ENCODE assay signal across 8 cellular contexts in genomic region chr2:39124770-39125075, GRCh38. TPM values are rescaled to one million over a fixed set of nuclear protein-coding genes. Genes with fewer than 3 reads are reported as not detected.
A peak's percentile ranks its signal among the peaks of the same experiment; 100 is the strongest.
DNase-seq lines count a peak whose midpoint lies in the region; ATAC-seq and TF ChIP-seq lines count a peak whose summit lies in the region.

No MANE protein-coding gene starts in this region.

- H3K4me3 Mint-ChIP-seq in H9 = peak overlapping the region; percentile 77 to 89
- H3K4me3 Mint-ChIP-seq in effector memory CD8-positive, alpha-beta T cell = peak overlapping the region; percentile 91 to 93
- H3K4me3 Mint-ChIP-seq in natural killer cell treated with Interleukin-12 subunit alpha and Interleukin-12 subunit beta and Interleukin-15 and Interleukin-18, amount 100 ng/mL, for 72 hours = peak overlapping the region; percentile 88

- H3K23ac ChIP-seq in H9 (ENCODE audit: insufficient read length, low read depth, low read length) = no peak overlapping the region

- H3K9ac ChIP-seq in H9 (ENCODE audit: extremely low read depth, insufficient read length, low read length) = peak overlapping the region; percentile 62

- no peak overlapping the region for H3T11ph ChIP-seq in H9 (ENCODE audit: low read length)

- no peak overlapping the region for H2BK20ac ChIP-seq in H9 (ENCODE audit: low read depth, low read length, poor library complexity, severe bottlenecking)

- H3K56ac ChIP-seq in H9 (ENCODE audit: insufficient read length, low read depth, low read length) = no peak overlapping the region

- no peaks in the 10 kb centered on the region for H3K9me3 Mint-ChIP-seq in H9
- H3K9me3 Mint-ChIP-seq in effector memory CD8-positive, alpha-beta T cell = no peaks in the 10 kb centered on the region
- no peaks in the 10 kb centered on the region for H3K9me3 Mint-ChIP-seq in natural killer cell treated with Interleukin-12 subunit alpha and Interleukin-12 subunit beta and Interleukin-15 and Interleukin-18, amount 100 ng/mL, for 72 hours

- no peak overlapping the region for H3K4ac ChIP-seq in H9 (ENCODE audit: low read depth, low read length)

- H2BK15ac ChIP-seq in H9 (ENCODE audit: low read depth, low read length) = no peak overlapping the region

- peak overlapping the region; percentile 57 for H3K27ac ChIP-seq in H9 (ENCODE audit: insufficient read length, low read depth, low read length)

- H2BK5ac ChIP-seq in H9 (ENCODE audit: insufficient read length, low read length) = no peak overlapping the region

- no peaks in the 10 kb centered on the region; a peak in 1 of 7 replicates for H3K36me3 Mint-ChIP-seq in H9 (ENCODE audit: insufficient read depth in 1 of 3, low read depth in 3 of 3)
- peaks cover 9% of the 10 kb centered on the region for H3K36me3 Mint-ChIP-seq in effector memory CD8-positive, alpha-beta T cell (ENCODE audit: insufficient read depth)
- H3K36me3 Mint-ChIP-seq in natural killer cell treated with Interleukin-12 subunit alpha and Interleukin-12 subunit beta and Interleukin-15 and Interleukin-18, amount 100 ng/mL, for 72 hours = no peaks in the 10 kb centered on the region

- peak overlapping the region; percentile 79 for H3K4me2 ChIP-seq in H9 (ENCODE audit: insufficient read depth, insufficient read length, low read length)

- WGBS in H9 (ENCODE audit: extremely low coverage, insufficient read length, low lambda C conversion rate) = no CpG with 5 or more reads among the region's 9 CpGs

- H4K5ac ChIP-seq in H9 (ENCODE audit: insufficient read length, low read depth, low read length) = no peak overlapping the region

- H2BK12ac ChIP-seq in H9 (ENCODE audit: insufficient read length, low read depth, low read length) = no peak overlapping the region

- no peaks in the 10 kb centered on the region for H3K79me1 ChIP-seq in H9 (ENCODE audit: insufficient read depth, low read depth, low read length, poor library complexity, severe bottlenecking)

- no peaks in the 10 kb centered on the region for H3K27me3 Mint-ChIP-seq in H9 (ENCODE audit: low read depth)
- H3K27me3 Mint-ChIP-seq in effector memory CD8-positive, alpha-beta T cell = no peaks in the 10 kb centered on the region
- H3K27me3 Mint-ChIP-seq in natural killer cell treated with Interleukin-12 subunit alpha and Interleukin-12 subunit beta and Interleukin-15 and Interleukin-18, amount 100 ng/mL, for 72 hours = no peaks in the 10 kb centered on the region

- H4K91ac ChIP-seq in H9 (ENCODE audit: insufficient read length, low read depth, low read length) = no peak overlapping the region

- peaks cover 17% of the 10 kb centered on the region for H3K23me2 ChIP-seq in H9 (ENCODE audit: insufficient read length, low read depth, low read length, poor library complexity, severe bottlenecking)

- H2AK5ac ChIP-seq in H9 (ENCODE audit: insufficient read length, low read length) = no peak overlapping the region

- peak; percentile 9 for ATAC-seq in SK-N-SH treated with all-trans-retinoic acid at 6 μM for 48 hours
- ATAC-seq in effector memory CD8-positive, alpha-beta T cell (replicated peaks) = peak; percentile 2
- ATAC-seq in natural killer cell treated with Interleukin-12 subunit alpha and Interleukin-12 subunit beta and Interleukin-15 and Interleukin-18, amount 100 ng/mL, for 72 hours = no peak
- ATAC-seq in HG02970 (IDR thresholded peaks at IDR 0.05; ENCODE audit: low FRiP score, unreplicated experiment) = no peak
- no peak for ATAC-seq in HG02884 (IDR thresholded peaks at IDR 0.05; ENCODE audit: unreplicated experiment)

- no peaks in the 10 kb centered on the region for H3K9me3 ChIP-seq in H9 (ENCODE audit: control insufficient read depth, low read depth, low read length)

- H4K8ac ChIP-seq in H9 (replicated peaks; ENCODE audit: insufficient read length, low read depth, low read length) = no peak overlapping the region

- H3K4me1 Mint-ChIP-seq in H9 = peaks cover 20 to 28% of the 10 kb centered on the region in 2 experiments
- peaks cover 20 to 33% of the 10 kb centered on the region in 2 donors for H3K4me1 Mint-ChIP-seq in effector memory CD8-positive, alpha-beta T cell (ENCODE audit: low read depth in 2 of 2)
- peaks cover 41 to 53% of the 10 kb centered on the region in 2 donors for H3K4me1 Mint-ChIP-seq in natural killer cell treated with Interleukin-12 subunit alpha and Interleukin-12 subunit beta and Interleukin-15 and Interleukin-18, amount 100 ng/mL, for 72 hours (ENCODE audit: low read depth in 2 of 2)

- H3K4me1 ChIP-seq in H9 (ENCODE audit: insufficient read depth, low read length) = no peaks in the 10 kb centered on the region

- H3K27ac Mint-ChIP-seq in H9 = peak overlapping the region; percentile 49 to 98 (median 84)
- peak overlapping the region; percentile 93 to 95 for H3K27ac Mint-ChIP-seq in effector memory CD8-positive, alpha-beta T cell
- H3K27ac Mint-ChIP-seq in natural killer cell treated with Interleukin-12 subunit alpha and Interleukin-12 subunit beta and Interleukin-15 and Interleukin-18, amount 100 ng/mL, for 72 hours = peak overlapping the region; percentile 75 to 93

- peak overlapping the region; percentile 25; the same call in 1 of the 2 replicates for H3K14ac ChIP-seq in H9 (ENCODE audit: insufficient read depth, low read length)

- no peaks in the 10 kb centered on the region for H3K27me3 ChIP-seq in H9 (ENCODE audit: insufficient read depth, low read length)

- TF ChIP-seq CTCF in H9 (conservative IDR thresholded peaks at IDR 0.05) = 0 out of 3 replicates have a peak, but pooled peaks have one; percentile 24

- H3K79me2 ChIP-seq in H9 (ENCODE audit: insufficient read depth, low read length) = no peaks in the 10 kb centered on the region

- DNase-seq in H9 (no peak), DMS153 (lab: John Stamatoyannopoulos, UW) (no peak), inferior parietal cortex (ENCODE audit: extremely low spot score) (no peak)
- no peak for DNase-seq in effector memory CD8-positive, alpha-beta T cell
- no peak for DNase-seq in natural killer cell treated with Interleukin-12 subunit alpha and Interleukin-12 subunit beta and Interleukin-15 and Interleukin-18, amount 100 ng/mL, for 72 hours (ENCODE audit: low spot score)

- H3K18ac ChIP-seq in H9 (ENCODE audit: insufficient read length, low read depth, low read length) = no peak overlapping the region

- H4K20me1 ChIP-seq in H9 (ENCODE audit: control insufficient read depth, insufficient read depth, insufficient read length) = no peaks in the 10 kb centered on the region

- no peak overlapping the region for H2AFZ ChIP-seq in H9 (ENCODE audit: low read length)

- H2BK120ac ChIP-seq in H9 (ENCODE audit: low read depth, low read length, poor library complexity, severe bottlenecking) = no peak overlapping the region

TF ChIP-seq in SK-N-SH treated with all-trans-retinoic acid at 6 μM for 48 hours, 23 proteins besides CTCF, POLR2A, EP300 and RAD21:
- TF ChIP-seq ESRRG (CRISPR knock-in tag; IDR thresholded peaks at IDR 0.05) (no peak), ZFP3 (CRISPR knock-in tag; IDR thresholded peaks at IDR 0.05) (peak; percentile 88)

RNA-seq across cellular contexts. Expression of gene SOS1, which starts 3.9 kb away (rescaled TPM):
- 31.1 and 35.8 TPM in 2 replicates for total RNA-seq in H9 (2021)
- total RNA-seq in natural killer cell treated with Interleukin-12 subunit alpha and Interleukin-12 subunit beta and Interleukin-15 and Interleukin-18, amount 100 ng/mL, for 72 hours = 10 to 100 TPM; 57.9 to 67.1 TPM

Comparison
In these comparisons a context has a peak if more than half of its experiments do, and no peak if none do; other contexts are left out.
1. ATAC-seq: peak in SK-N-SH treated with all-trans-retinoic acid at 6 μM for 48 hours (single experiment) and effector memory CD8-positive, alpha-beta T cell (single experiment); none in natural killer cell treated with Interleukin-12 subunit alpha and Interleukin-12 subunit beta and Interleukin-15 and Interleukin-18, amount 100 ng/mL, for 72 hours (0 of 2), HG02970 (single experiment) and HG02884 (single experiment).
2. Peak in every context shown above with its lines, with median percentiles within 50 percentile points of each other: H3K27ac Mint-ChIP-seq and H3K4me3 Mint-ChIP-seq.